13 cellular contexts compared by ENCODE assay signal in the genomic region with DNA sequence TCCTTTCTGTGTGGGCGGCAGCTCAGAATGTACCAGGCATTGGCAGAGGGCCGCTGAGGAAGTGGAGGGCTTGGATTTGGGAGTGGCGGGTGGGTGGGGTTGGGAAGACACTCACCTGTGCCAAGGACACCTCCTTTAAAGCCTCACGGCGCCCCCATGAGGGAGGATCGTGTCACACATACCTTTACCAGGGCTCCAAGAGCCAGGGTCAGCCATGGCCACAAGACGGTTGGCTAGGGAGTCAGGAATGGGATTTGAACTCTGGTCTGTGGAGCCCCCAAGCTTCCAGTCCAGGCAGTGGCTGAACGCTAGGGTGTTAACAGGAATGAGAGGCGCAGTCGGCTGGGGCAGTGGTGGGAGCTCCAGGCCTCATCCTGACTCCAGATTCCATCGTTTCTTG. TPM values are rescaled to one million over a fixed set of nuclear protein-coding genes. Genes with fewer than 3 reads are reported as not detected.
DNase-seq lines count a peak whose midpoint lies in the region; ATAC-seq and TF ChIP-seq lines count a peak whose summit lies in the region.
"Had no signal": no experiment of that assay in that cellular context is flagged by ENCODE, and none has a peak within 500 bp of the region (broad histone marks: within the 10 kb centered on the region; RNA-seq: fewer than 3 reads in every experiment).

No MANE protein-coding gene starts in this region.

- H3K36me3 ChIP-seq in adipocyte (ENCODE audit: control insufficient read depth, insufficient read depth, low read length, severe bottlenecking) (no peaks in the 10 kb centered on the region), thyroid gland (no peaks in the 10 kb centered on the region)
- no peaks in the 10 kb centered on the region for H3K36me3 ChIP-seq in effector memory CD4-positive, alpha-beta T cell (ENCODE audit: control insufficient read depth, insufficient read depth, low read length)

- H3K4me1 Mint-ChIP-seq in activated CD4-positive, alpha-beta memory T cell treated with anti-CD3 and anti-CD28 coated beads for 36 hours (ENCODE audit: low read depth) = peaks cover 38% of the 10 kb centered on the region
- H3K4me1 Mint-ChIP-seq in activated CD4-positive, alpha-beta memory T cell treated with anti-CD3 and anti-CD28 coated beads, Interleukin-2, amount 10 ng/mL, durations not matched to agents 7 days and 5 days = peaks cover 37% of the 10 kb centered on the region

- DNase-seq in activated CD4-positive, alpha-beta memory T cell treated with anti-CD3 and anti-CD28 coated beads for 36 hours = peak; percentile 37
- no peak for DNase-seq in activated CD4-positive, alpha-beta memory T cell treated with anti-CD3 and anti-CD28 coated beads, Interleukin-2, amount 10 ng/mL, durations not matched to agents 7 days and 5 days
- DNase-seq in adipocyte (ENCODE audit: low read depth) (peak; percentile 26), iPS DF 19.7 (ENCODE audit: low read depth, low spot score) (peak; percentile 77), thyroid gland (no peak)
- DNase-seq in effector memory CD4-positive, alpha-beta T cell = no peak
- DNase-seq: activated B cell treated with CpG ODN at 0.5 μM for 24 hours; CD4-positive, alpha-beta memory T cell; naive B cell; NCI-H2227 treated with DMSO at 0.1 percent for 48 hours had no signal

- no peak for TF ChIP-seq CTCF in thyroid gland (IDR thresholded peaks at IDR 0.05)

- no peaks in the 10 kb centered on the region for H3K9me3 Mint-ChIP-seq in activated CD4-positive, alpha-beta memory T cell treated with anti-CD3 and anti-CD28 coated beads for 36 hours
- H3K9me3 Mint-ChIP-seq in activated CD4-positive, alpha-beta memory T cell treated with anti-CD3 and anti-CD28 coated beads, Interleukin-2, amount 10 ng/mL, durations not matched to agents 7 days and 5 days = no peaks in the 10 kb centered on the region
- H3K9me3 Mint-ChIP-seq: activated B cell treated with CpG ODN at 0.5 μM for 24 hours; CD4-positive, alpha-beta memory T cell; central memory CD8-positive, alpha-beta T cell; naive B cell had no signal

- no peak overlapping the region for H3K9ac ChIP-seq in adipocyte (ENCODE audit: low read length)

- H3K4me3 ChIP-seq in adipocyte (ENCODE audit: low read length) (no peak overlapping the region), thyroid gland (replicated peaks in 1 of 3) (no peak overlapping the region)
- H3K4me3 ChIP-seq in effector memory CD4-positive, alpha-beta T cell (ENCODE audit: insufficient read depth, low read depth, low read length, poor library complexity, severe bottlenecking) = no peak overlapping the region

- TF ChIP-seq POLR2A in thyroid gland (IDR thresholded peaks at IDR 0.05) = no peak

- no peaks in the 10 kb centered on the region for H3K27me3 Mint-ChIP-seq in activated CD4-positive, alpha-beta memory T cell treated with anti-CD3 and anti-CD28 coated beads for 36 hours
- peaks cover 2% of the 10 kb centered on the region for H3K27me3 Mint-ChIP-seq in activated CD4-positive, alpha-beta memory T cell treated with anti-CD3 and anti-CD28 coated beads, Interleukin-2, amount 10 ng/mL, durations not matched to agents 7 days and 5 days

- peak overlapping the region in 2 of 3 donors; percentile 17 to 33 for H3K27ac ChIP-seq in thyroid gland
- H3K27ac ChIP-seq in effector memory CD4-positive, alpha-beta T cell (ENCODE audit: insufficient read depth, low read length, poor library complexity, severe bottlenecking) = no peak overlapping the region

- no peak overlapping the region for H3K4me3 Mint-ChIP-seq in activated CD4-positive, alpha-beta memory T cell treated with anti-CD3 and anti-CD28 coated beads for 36 hours
- no peak overlapping the region for H3K4me3 Mint-ChIP-seq in activated CD4-positive, alpha-beta memory T cell treated with anti-CD3 and anti-CD28 coated beads, Interleukin-2, amount 10 ng/mL, durations not matched to agents 7 days and 5 days
- H3K4me3 Mint-ChIP-seq: activated B cell treated with CpG ODN at 0.5 μM for 24 hours; central memory CD8-positive, alpha-beta T cell had no signal

- WGBS in thyroid gland, 2 donors = 68 to 72% methylated on average over 9 to 11 of the region's 11 CpGs

- H3K4me1 ChIP-seq in adipocyte (ENCODE audit: control insufficient read depth, insufficient read depth, low read length) = peaks cover 30% of the 10 kb centered on the region
- peaks cover 10 to 43% of the 10 kb centered on the region in 2 donors for H3K4me1 ChIP-seq in thyroid gland
- H3K4me1 ChIP-seq in effector memory CD4-positive, alpha-beta T cell (ENCODE audit: control insufficient read depth, insufficient read depth, low read length, poor library complexity, severe bottlenecking) = peaks cover 11% of the 10 kb centered on the region

- ATAC-seq in GM21619 (IDR thresholded peaks at IDR 0.05; ENCODE audit: unreplicated experiment) = no peak
- no peak for ATAC-seq in GM18870 (IDR thresholded peaks at IDR 0.05; ENCODE audit: unreplicated experiment)

- POLR2A ChIA-PET in activated CD4-positive, alpha-beta memory T cell treated with anti-CD3 and anti-CD28 coated beads for 36 hours (lab: Charles Lee) = no interaction called here
- POLR2A ChIA-PET in activated CD4-positive, alpha-beta memory T cell treated with anti-CD3 and anti-CD28 coated beads, Interleukin-2, amount 10 ng/mL, durations not matched to agents 7 days and 5 days (lab: Charles Lee) = no interaction called here

- H3K27ac Mint-ChIP-seq in activated CD4-positive, alpha-beta memory T cell treated with anti-CD3 and anti-CD28 coated beads for 36 hours = no peak overlapping the region
- no peak overlapping the region for H3K27ac Mint-ChIP-seq in activated CD4-positive, alpha-beta memory T cell treated with anti-CD3 and anti-CD28 coated beads, Interleukin-2, amount 10 ng/mL, durations not matched to agents 7 days and 5 days
- H3K27ac Mint-ChIP-seq: activated B cell treated with CpG ODN at 0.5 μM for 24 hours had no signal

- CTCF ChIA-PET in activated CD4-positive, alpha-beta memory T cell treated with anti-CD3 and anti-CD28 coated beads for 36 hours (lab: Charles Lee) = interaction anchor here (1.0 to 3.7 kb wide), 5 partner anchors 12 to 312 kb away, joined by 3 to 23 read pairs (median 5); no protein-coding TSS in a partner anchor
- CTCF ChIA-PET in activated CD4-positive, alpha-beta memory T cell treated with anti-CD3 and anti-CD28 coated beads, Interleukin-2, amount 10 ng/mL, durations not matched to agents 7 days and 5 days (lab: Charles Lee) = interaction anchor here (1.1 kb wide), 1 partner anchor 161 kb away, joined by 3 read pairs; no protein-coding TSS in a partner anchor

- no peaks in the 10 kb centered on the region for H3K27me3 ChIP-seq in adipocyte (replicated peaks; ENCODE audit: control insufficient read depth, insufficient read depth, low read length)
- no peaks in the 10 kb centered on the region for H3K27me3 ChIP-seq in thyroid gland
- H3K27me3 ChIP-seq in effector memory CD4-positive, alpha-beta T cell (replicated peaks; ENCODE audit: control insufficient read depth, insufficient read depth, low read length, poor library complexity, severe bottlenecking) = no peaks in the 10 kb centered on the region

- H3K36me3 Mint-ChIP-seq in activated CD4-positive, alpha-beta memory T cell treated with anti-CD3 and anti-CD28 coated beads for 36 hours = peaks cover 2% of the 10 kb centered on the region
- peaks cover 2% of the 10 kb centered on the region for H3K36me3 Mint-ChIP-seq in activated CD4-positive, alpha-beta memory T cell treated with anti-CD3 and anti-CD28 coated beads, Interleukin-2, amount 10 ng/mL, durations not matched to agents 7 days and 5 days (ENCODE audit: low read depth)

- intact Hi-C loops in activated CD4-positive, alpha-beta memory T cell treated with anti-CD3 and anti-CD28 coated beads for 36 hours (cut with micrococcal nuclease) = no loop called here
- intact Hi-C loops in thyroid gland (cut with DNase I) = loop anchor here (10.0 kb wide), 2 partner anchors 54 to 164 kb away; partner anchors contain the start of gene CAPZB

- H3K9me3 ChIP-seq in adipocyte (ENCODE audit: control insufficient read depth, low read length) (no peaks in the 10 kb centered on the region), thyroid gland (no peaks in the 10 kb centered on the region)
- no peaks in the 10 kb centered on the region for H3K9me3 ChIP-seq in effector memory CD4-positive, alpha-beta T cell (ENCODE audit: control insufficient read depth, low read length)

RNA-seq across cellular contexts. Expression of gene NBL1, which starts 4.6 kb away (rescaled TPM):
- 10 to 100 TPM; 25.0 to 31.3 TPM for total RNA-seq in activated CD4-positive, alpha-beta memory T cell treated with anti-CD3 and anti-CD28 coated beads for 36 hours
- 10 to 100 TPM; 25.4 to 29.8 TPM for total RNA-seq in activated CD4-positive, alpha-beta memory T cell treated with anti-CD3 and anti-CD28 coated beads, Interleukin-2, amount 10 ng/mL, durations not matched to agents 7 days and 5 days
- total RNA-seq in thyroid gland = 10 to 100 TPM; 29.4 to 70.4 (median 43.6) TPM

RNA-seq across cellular contexts. Expression of gene HTR6, which starts 16.0 kb away (rescaled TPM):
- total RNA-seq in activated CD4-positive, alpha-beta memory T cell treated with anti-CD3 and anti-CD28 coated beads for 36 hours = under 1 TPM; 0.17 to 0.19 TPM
- total RNA-seq in activated CD4-positive, alpha-beta memory T cell treated with anti-CD3 and anti-CD28 coated beads, Interleukin-2, amount 10 ng/mL, durations not matched to agents 7 days and 5 days = not detected
- not detected for total RNA-seq in thyroid gland
- total RNA-seq: activated B cell treated with CpG ODN at 0.5 μM for 24 hours had no signal

Comparison
In these comparisons a context has a peak if more than half of its experiments do, and no peak if none do; other contexts are left out.
1. DNase-seq: peak in activated CD4-positive, alpha-beta memory T cell treated with anti-CD3 and anti-CD28 coated beads for 36 hours (single experiment), adipocyte (single experiment) and iPS DF 19.7 (single experiment); none in activated CD4-positive, alpha-beta memory T cell treated with anti-CD3 and anti-CD28 coated beads, Interleukin-2, amount 10 ng/mL, durations not matched to agents 7 days and 5 days (single experiment), thyroid gland (0 of 2) and effector memory CD4-positive, alpha-beta T cell (0 of 3).